ENCODE assay signal across 8 cellular contexts in genomic region chr2:219570194-219570923, GRCh38.
DNase-seq lines count a peak whose midpoint lies in the region; ATAC-seq lines count a peak whose summit lies in the region.

No MANE protein-coding gene starts in this region.

- no peaks in the 10 kb centered on the region for H3K27me3 ChIP-seq in endocrine pancreas (ENCODE audit: control insufficient read depth, insufficient read depth, low read length)

- no peak overlapping the region for H3K4me3 ChIP-seq in endocrine pancreas (ENCODE audit: control insufficient read depth, insufficient read depth, low read length)

- ATAC-seq in HG03521 (IDR thresholded peaks at IDR 0.05; ENCODE audit: unreplicated experiment) (no peak), GM18858 (IDR thresholded peaks at IDR 0.05; ENCODE audit: unreplicated experiment) (no peak), HG03439 (IDR thresholded peaks at IDR 0.05; ENCODE audit: unreplicated experiment) (no peak)

- no peaks in the 10 kb centered on the region for H3K36me3 ChIP-seq in endocrine pancreas (ENCODE audit: control insufficient read depth, insufficient read depth, low read length)

- H3K9ac ChIP-seq in endocrine pancreas (ENCODE audit: control insufficient read depth, insufficient read depth, low read length): peak overlapping the region; percentile 65

- no peaks in the 10 kb centered on the region for H3K9me3 ChIP-seq in endocrine pancreas (ENCODE audit: control insufficient read depth, low read length)

- peak; percentile 48 for DNase-seq in ELF-1 (ENCODE audit: low read depth, low spot score)
- DNase-seq in NCI-H69 (lab: John Stamatoyannopoulos, UW): peak; percentile 33
- DNase-seq in midbrain (lab: John Stamatoyannopoulos, UW): peak; percentile 5
- DNase-seq in LoVo (ENCODE audit: low spot score): no peak

- H3K4me1 ChIP-seq in endocrine pancreas (ENCODE audit: control insufficient read depth, insufficient read depth, low read length): no peaks in the 10 kb centered on the region
